11 cellular contexts compared by ENCODE assay signal in the genomic region with DNA sequence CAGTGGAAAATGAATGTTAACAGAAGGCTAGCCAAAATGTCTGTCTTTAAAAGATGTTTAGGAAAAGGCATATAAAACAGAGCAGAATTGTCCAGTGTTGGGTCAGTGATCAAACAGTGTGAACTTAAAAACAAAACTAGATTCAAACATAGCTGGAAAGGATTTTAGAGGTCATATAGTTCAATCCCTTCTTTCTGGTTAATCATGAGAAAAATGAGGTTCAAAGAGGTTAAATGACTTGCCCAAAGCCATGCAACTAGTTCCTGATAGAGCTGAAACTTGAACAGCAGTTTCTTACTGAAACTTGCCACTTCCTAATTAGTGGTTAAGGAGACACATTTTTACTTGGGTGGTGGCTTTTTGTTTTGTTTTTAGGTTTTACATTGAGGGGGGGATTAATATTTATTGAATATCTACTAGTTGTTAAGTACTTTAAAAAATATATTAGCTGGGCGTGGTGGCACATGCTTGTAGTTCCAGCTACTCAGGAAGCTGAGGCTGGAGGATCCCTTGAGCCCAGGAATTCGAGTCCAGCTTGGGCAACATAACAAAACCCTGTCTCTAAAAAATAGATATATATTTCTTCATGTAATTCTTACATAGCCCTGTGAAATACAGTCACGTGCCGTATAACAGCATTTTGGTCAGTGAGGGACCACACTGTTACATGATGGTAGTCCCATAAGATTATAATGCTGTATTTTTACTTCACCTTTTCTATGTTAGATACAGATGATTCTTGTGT. TPM values are rescaled to one million over a fixed set of nuclear protein-coding genes. Genes with fewer than 3 reads are reported as not detected.
A peak's percentile ranks its signal among the peaks of the same experiment; 100 is the strongest.
DNase-seq lines count a peak whose midpoint lies in the region; ATAC-seq and TF ChIP-seq lines count a peak whose summit lies in the region.
"Had no signal": no experiment of that assay in that cellular context is flagged by ENCODE, and none has a peak within 500 bp of the region (broad histone marks: within the 10 kb centered on the region; RNA-seq: fewer than 3 reads in every experiment).

No MANE protein-coding gene starts in this region.

- peaks cover 7% of the 10 kb centered on the region for H3F3A ChIP-seq in Loucy (ENCODE audit: low read depth)

- no peaks in the 10 kb centered on the region for H3K9me2 ChIP-seq in Loucy (replicated peaks; ENCODE audit: low read depth, low read length)

- H3K79me2 ChIP-seq in Loucy (ENCODE audit: insufficient read depth, low read length) = peaks cover 74% of the 10 kb centered on the region

- TF ChIP-seq POLR2A in thyroid gland (IDR thresholded peaks at IDR 0.05) = no peak

- intact Hi-C loops in thyroid gland (cut with DNase I) = no loop called here

- H4K20me1 ChIP-seq in Loucy (ENCODE audit: insufficient read depth, low read length, poor library complexity, severe bottlenecking) = peaks cover 27% of the 10 kb centered on the region

- peaks cover 14% of the 10 kb centered on the region for H3K36me3 Mint-ChIP-seq in effector memory CD8-positive, alpha-beta T cell (ENCODE audit: insufficient read depth)
- peaks cover 18% of the 10 kb centered on the region for H3K36me3 Mint-ChIP-seq in stimulated activated memory B cell treated with anti-CD40 and anti-IgM and Interleukin-4, amounts not matched to agents 10 μg/mL and 1 μg/mL and 100 μg/mL, for 72 hours

- H3K4me3 ChIP-seq in Loucy (ENCODE audit: low read length, poor library complexity, severe bottlenecking) (peak overlapping the region; percentile 61), thyroid gland (replicated peaks in 1 of 3) (no peak overlapping the region)

- no peaks in the 10 kb centered on the region for H3K9me3 ChIP-seq in Loucy (ENCODE audit: insufficient read depth, low read depth, low read length)
- H3K9me3 ChIP-seq in thyroid gland = no peaks in the 10 kb centered on the region

- H3K36me3 ChIP-seq in Loucy (ENCODE audit: insufficient read depth, low read length) (peaks cover 15% of the 10 kb centered on the region; the same call in 1 of the 2 replicates), thyroid gland (peaks cover 4 to 14% of the 10 kb centered on the region in 2 donors)

- H3K4me3 Mint-ChIP-seq in effector memory CD8-positive, alpha-beta T cell = peak overlapping the region; percentile 65 to 68
- H3K4me3 Mint-ChIP-seq in stimulated activated memory B cell treated with anti-CD40 and anti-IgM and Interleukin-4, amounts not matched to agents 10 μg/mL and 1 μg/mL and 100 μg/mL, for 72 hours = no peak overlapping the region

- H3K9me3 Mint-ChIP-seq in effector memory CD8-positive, alpha-beta T cell = no peaks in the 10 kb centered on the region
- no peaks in the 10 kb centered on the region for H3K9me3 Mint-ChIP-seq in stimulated activated memory B cell treated with anti-CD40 and anti-IgM and Interleukin-4, amounts not matched to agents 10 μg/mL and 1 μg/mL and 100 μg/mL, for 72 hours
- H3K9me3 Mint-ChIP-seq: H9 had no signal

- H3K4me1 ChIP-seq in Loucy (ENCODE audit: insufficient read depth, low read length, poor library complexity, severe bottlenecking) (peaks cover 65% of the 10 kb centered on the region), thyroid gland (peaks cover 30 to 45% of the 10 kb centered on the region in 2 donors)

- ATAC-seq in effector memory CD8-positive, alpha-beta T cell (replicated peaks) = no peak
- ATAC-seq in stimulated activated memory B cell treated with anti-CD40 and anti-IgM and Interleukin-4, amounts not matched to agents 10 μg/mL and 1 μg/mL and 100 μg/mL, for 72 hours = peak; percentile 34

- peaks cover 46 to 60% of the 10 kb centered on the region in 2 donors for H3K4me1 Mint-ChIP-seq in effector memory CD8-positive, alpha-beta T cell (ENCODE audit: low read depth in 2 of 2)
- H3K4me1 Mint-ChIP-seq in stimulated activated memory B cell treated with anti-CD40 and anti-IgM and Interleukin-4, amounts not matched to agents 10 μg/mL and 1 μg/mL and 100 μg/mL, for 72 hours = peaks cover 69% of the 10 kb centered on the region

- peak; percentile 78 for DNase-seq in SIG-M5 treated with dmso at 0.1 percent for 504 hours (lab: John Stamatoyannopoulos, UW; ENCODE audit: unreplicated experiment)
- no peak for DNase-seq in SIG-M5 (lab: John Stamatoyannopoulos, UW)
- DNase-seq in effector memory CD8-positive, alpha-beta T cell = no peak
- DNase-seq in NCI-H526 treated with DMSO at 0.1 percent for 48 hours (lab: John Stamatoyannopoulos, UW) = no peak
- no peak for DNase-seq in thyroid gland
- DNase-seq in GM19240 (ENCODE audit: insufficient read length, low spot score) = no peak
- DNase-seq: amniotic stem cell, H9, NCI-H774 had no signal

- H3K9ac ChIP-seq in Loucy (ENCODE audit: low read depth, low read length, poor library complexity, severe bottlenecking) = peak overlapping the region; percentile 53

- TF ChIP-seq CTCF in Loucy (conservative IDR thresholded peaks at IDR 0.05; ENCODE audit: low read length) = no peak
- TF ChIP-seq CTCF in thyroid gland (IDR thresholded peaks at IDR 0.05) = no peak

- H3K27me3 Mint-ChIP-seq in effector memory CD8-positive, alpha-beta T cell = no peaks in the 10 kb centered on the region
- H3K27me3 Mint-ChIP-seq in stimulated activated memory B cell treated with anti-CD40 and anti-IgM and Interleukin-4, amounts not matched to agents 10 μg/mL and 1 μg/mL and 100 μg/mL, for 72 hours = no peaks in the 10 kb centered on the region

- no peak overlapping the region for H2AFZ ChIP-seq in Loucy (ENCODE audit: low read length)

- WGBS in thyroid gland, 2 donors = 67 to 77% methylated on average over 4 of the region's 4 CpGs

- H3K27ac Mint-ChIP-seq in effector memory CD8-positive, alpha-beta T cell = peak overlapping the region; percentile 66 to 82
- peak overlapping the region; percentile 59 for H3K27ac Mint-ChIP-seq in stimulated activated memory B cell treated with anti-CD40 and anti-IgM and Interleukin-4, amounts not matched to agents 10 μg/mL and 1 μg/mL and 100 μg/mL, for 72 hours
- H3K27ac Mint-ChIP-seq: H9 had no signal

- H3K4me2 ChIP-seq in Loucy (ENCODE audit: low read depth, low read length, poor library complexity, severe bottlenecking) = peak overlapping the region; percentile 79

- H3K27me3 ChIP-seq in Loucy (ENCODE audit: insufficient read depth, low read length, poor library complexity, severe bottlenecking) (no peaks in the 10 kb centered on the region), thyroid gland (no peaks in the 10 kb centered on the region)

- no peak overlapping the region for H3K27ac ChIP-seq in thyroid gland

RNA-seq across cellular contexts. Expression of a gene that starts 20.4 kb away (rescaled TPM):
- total RNA-seq in thyroid gland = 10 to 100 TPM; 13.7 to 19.9 (median 19.2) TPM

RNA-seq across cellular contexts. Expression of a gene that starts 34.9 kb away (rescaled TPM):
- 10 to 100 TPM in 3 of 4 donors, 1 to 10 TPM in 1; 9.8 to 20.8 (median 14.5) TPM for total RNA-seq in thyroid gland
